ENCODE assay signal across 14 cellular contexts in genomic region chr15:80554526-80554925, GRCh38.
A peak's percentile ranks its signal among the peaks of the same experiment; 100 is the strongest.
DNase-seq lines count a peak whose midpoint lies in the region; ATAC-seq, FAIRE-seq and TF ChIP-seq lines count a peak whose summit lies in the region.
"Had no signal": no experiment of that assay in that cellular context is flagged by ENCODE, and none has a peak within 500 bp of the region (broad histone marks: within the 10 kb centered on the region; RNA-seq: fewer than 3 reads in every experiment).

No MANE protein-coding gene starts in this region.

- 0 out of 2 replicates have a peak overlapping the region, but pooled peaks have one; percentile 33 for H2BK120ac ChIP-seq in IMR-90 (ENCODE audit: low read depth, low read length)

- H2BK20ac ChIP-seq in IMR-90 (ENCODE audit: low read depth, low read length): no peak overlapping the region

- intact Hi-C loops in IMR-90 (cut with micrococcal nuclease): loop anchor here (5.0 kb wide), 1 partner anchor 97 kb away; no protein-coding TSS in a partner anchor
- intact Hi-C loops in thyroid gland (cut with DNase I): loop anchor here (5.0 kb wide), 1 partner anchor 97 kb away; no protein-coding TSS in a partner anchor

- no peak overlapping the region for H3K4me2 ChIP-seq in IMR-90 (ENCODE audit: low read depth, low read length)

- peak overlapping the region; percentile 31; the same call in 1 of the 3 replicates for H2BK15ac ChIP-seq in IMR-90 (ENCODE audit: low read depth, low read length)

- TF ChIP-seq CTCF in AG10803 (conservative IDR thresholded peaks at IDR 0.05; ENCODE audit: low read length): no peak
- no peak for TF ChIP-seq CTCF in IMR-90 (conservative IDR thresholded peaks at IDR 0.05; ENCODE audit: low read depth, low read length)
- TF ChIP-seq CTCF in thyroid gland (IDR thresholded peaks at IDR 0.05): no peak

- H3K9me3 ChIP-seq in IMR-90 (ENCODE audit: control insufficient read depth, insufficient read depth, low read length) (no peaks in the 10 kb centered on the region), thyroid gland (no peaks in the 10 kb centered on the region)

- DNase-seq in AG10803 (ENCODE audit: low read depth) (peak; percentile 44), IMR-90 (no peak), thyroid gland (no peak), NCI-H69 (lab: John Stamatoyannopoulos, UW) (no peak), cortex of kidney (lab: John Stamatoyannopoulos, UW) (no peak)
- DNase-seq: ACHN; CD4-positive, alpha-beta memory T cell; DMS79; HCEC 1CT; KBM-7 had no signal

- H3K4me3 ChIP-seq in AG10803 (ENCODE audit: low read length) (no peak overlapping the region), IMR-90 (ENCODE audit: insufficient read depth, low read depth, low read length) (no peak overlapping the region), thyroid gland (replicated peaks in 1 of 3) (no peak overlapping the region)

- no peak overlapping the region for H3K18ac ChIP-seq in IMR-90 (ENCODE audit: low read depth, low read length)

- no TSS peak for BruUV-seq in IMR-90 (replicated peaks; lab: Mats Ljungman, UMichigan)

- TF ChIP-seq RAD21 in IMR-90 (IDR thresholded peaks at IDR 0.05; ENCODE audit: low read length): no peak

- dilution Hi-C loops in IMR-90 (cut with HindIII; ENCODE audit: low sequenced_read_pairs, unreplicated experiment): no loop called here

- POLR2A ChIA-PET in IMR-90 (lab: Charles Lee; ENCODE audit: unreplicated experiment): no interaction called here

- no peak for ATAC-seq in IMR-90 (ENCODE audit: low read depth)
- no peak for ATAC-seq in HG02970 (IDR thresholded peaks at IDR 0.05; ENCODE audit: low FRiP score, unreplicated experiment)

- H2BK5ac ChIP-seq in IMR-90 (ENCODE audit: low read depth, low read length, poor library complexity, severe bottlenecking): no peak overlapping the region

- no peak overlapping the region for H2AK9ac ChIP-seq in IMR-90 (replicated peaks; ENCODE audit: low read depth, low read length, poor library complexity)

- peaks cover 8 to 28% of the 10 kb centered on the region in 2 experiments for H3K79me1 ChIP-seq in IMR-90 (ENCODE audit: low read depth in 1 of 2, low read length in 2 of 2)

- no peaks in the 10 kb centered on the region for H3K27me3 ChIP-seq in IMR-90 (ENCODE audit: control insufficient read depth, insufficient read depth, low read length)
- no peaks in the 10 kb centered on the region for H3K27me3 ChIP-seq in thyroid gland

- H3K9me1 ChIP-seq in IMR-90 (ENCODE audit: insufficient read depth, low read length): peaks cover 24% of the 10 kb centered on the region

- no peak overlapping the region for H3K4ac ChIP-seq in IMR-90 (ENCODE audit: low read depth, low read length)

- H4K91ac ChIP-seq in IMR-90 (ENCODE audit: insufficient read depth, low read depth, low read length): no peak overlapping the region

- WGBS in IMR-90 (ENCODE audit: extremely low coverage in 2 of 2, insufficient read length in 1 of 2), 2 experiments: no CpG with 5 or more reads among the region's 1 CpG
- WGBS in thyroid gland, 2 donors: 58 to 81% methylated on average over 1 of the region's 1 CpG

- H3K23ac ChIP-seq in IMR-90 (ENCODE audit: low read depth, low read length): no peak overlapping the region

- no peak overlapping the region; the same call in 1 of the 2 replicates for H4K5ac ChIP-seq in IMR-90 (ENCODE audit: low read depth, low read length)

- no peak overlapping the region for H3K27ac ChIP-seq in IMR-90 (ENCODE audit: insufficient read depth, low read length)
- peak overlapping the region in 2 of 3 donors; percentile 74 to 79 for H3K27ac ChIP-seq in thyroid gland
- H3K27ac ChIP-seq: C4-2B had no signal

- H3K56ac ChIP-seq in IMR-90 (ENCODE audit: extremely low read depth, insufficient read depth, low read length): no peak overlapping the region

- peak; percentile 98 for FAIRE-seq in endometrium (lab: Jason Lieb, UNC)
- FAIRE-seq: GM12892 had no signal

- H3K4me1 ChIP-seq in IMR-90 (ENCODE audit: control insufficient read depth, insufficient read depth, low read length) (peaks cover 20% of the 10 kb centered on the region), thyroid gland (peaks cover 57% of the 10 kb centered on the region in 2 donors)

- no peaks in the 10 kb centered on the region for H4K20me1 ChIP-seq in IMR-90 (ENCODE audit: insufficient read depth, low read length)

- no peak overlapping the region for H3K9ac ChIP-seq in IMR-90 (ENCODE audit: low read depth, low read length)

- CTCF ChIA-PET in IMR-90 (lab: Yijun Ruan, JAX): interaction anchor here (1.0 to 1.1 kb wide), 2 partner anchors 13 to 99 kb away, joined by 3 read pairs; no protein-coding TSS in a partner anchor

- H2AFZ ChIP-seq in IMR-90 (replicated peaks; ENCODE audit: low read length, poor library complexity): no peak overlapping the region

- no peak for TF ChIP-seq POLR2A in IMR-90 (IDR thresholded peaks at IDR 0.05; ENCODE audit: low read depth, low read length)
- TF ChIP-seq POLR2A in thyroid gland (IDR thresholded peaks at IDR 0.05): no peak

- H3K36me3 ChIP-seq in IMR-90 (ENCODE audit: control insufficient read depth, insufficient read depth, low read length): peaks cover 26% of the 10 kb centered on the region
- no peaks in the 10 kb centered on the region for H3K36me3 ChIP-seq in thyroid gland

- in situ Hi-C loops in IMR-90 (cut with MboI; ENCODE audit: low sequenced_read_pairs): no loop called here

- H2AK5ac ChIP-seq in IMR-90 (ENCODE audit: low read depth, low read length): no peak overlapping the region

- H3K14ac ChIP-seq in IMR-90 (replicated peaks; ENCODE audit: low read depth, low read length): 0 out of 2 replicates have a peak overlapping the region, but pooled peaks have one; percentile 0

- H4K8ac ChIP-seq in IMR-90 (ENCODE audit: low read depth in 2 of 2, low read length in 2 of 2): 0 out of 4 replicates have a peak overlapping the region, but pooled peaks of 1 of the 2 experiments have one; percentile 63

TF ChIP-seq in IMR-90, 13 proteins besides CTCF, POLR2A, EP300 and RAD21:
- TF ChIP-seq RFX5 (IDR thresholded peaks at IDR 0.05; ENCODE audit: low read depth, low read length) (no peak), USF2 (IDR thresholded peaks at IDR 0.05; ENCODE audit: low read depth, low read length) (no peak), SMC3 (IDR thresholded peaks at IDR 0.05; ENCODE audit: low read depth, low read length) (no peak), CHD1 (IDR thresholded peaks at IDR 0.05; ENCODE audit: low read depth, low read length) (no peak)
